8 cellular contexts compared by ENCODE assay signal in genomic region chr16:29862383-29862883, GRCh38. TPM values are rescaled to one million over a fixed set of nuclear protein-coding genes. Genes with fewer than 3 reads are reported as not detected.
DNase-seq lines count a peak whose midpoint lies in the region; ATAC-seq and TF ChIP-seq lines count a peak whose summit lies in the region.

No MANE protein-coding gene starts in this region.

- H3K36me3 ChIP-seq in Peyer's patch (peaks cover 0 to 33% (median 0%) of the 10 kb centered on the region in 3 donors), endodermal cell (ENCODE audit: control insufficient read depth, insufficient read depth, low read length) (peaks cover 16% of the 10 kb centered on the region), muscle layer of colon (ENCODE audit: insufficient read depth, low read length) (peaks cover 31% of the 10 kb centered on the region)

- H3K4me3 ChIP-seq in Peyer's patch = peak overlapping the region; percentile 94 to 99 (median 98)
- H3K4me3 ChIP-seq in endodermal cell (ENCODE audit: low read length) = peak overlapping the region; percentile 88
- peak overlapping the region; percentile 77 to 84 for H3K4me3 ChIP-seq in muscle layer of colon (ENCODE audit: low read depth in 1 of 2, low read length in 2 of 2)

- no peak for TF ChIP-seq POLR2A in Peyer's patch (IDR thresholded peaks at IDR 0.05)

- H3K4me1 ChIP-seq in Peyer's patch (peaks cover 6 to 19% (median 8%) of the 10 kb centered on the region in 4 donors), endodermal cell (ENCODE audit: control insufficient read depth, insufficient read depth, low read length) (no peaks in the 10 kb centered on the region), muscle layer of colon (ENCODE audit: insufficient read depth, low read length) (peaks cover 18% of the 10 kb centered on the region)

- peaks cover 3% of the 10 kb centered on the region for H3K27me3 Mint-ChIP-seq in endodermal cell (ENCODE audit: insufficient read depth)

- H3K4me3 Mint-ChIP-seq in endodermal cell = peak overlapping the region; percentile 80

- TF ChIP-seq CTCF in GM13976 (IDR thresholded peaks at IDR 0.05; ENCODE audit: borderline replicate concordance, control extremely low read depth, extremely low read depth, insufficient read depth, missing control alignments) (no peak), Peyer's patch (IDR thresholded peaks at IDR 0.05) (peak in 2 of 6 experiments; percentile 11 to 28), endodermal cell (conservative IDR thresholded peaks at IDR 0.05) (no peak)

- DNase-seq in ACHN = peak; percentile 52
- DNase-seq in GM13976 (ENCODE audit: low spot score) = peak; percentile 48
- peak; percentile 20 to 67 (median 62) for DNase-seq in Peyer's patch
- DNase-seq in endodermal cell = no peak
- DNase-seq in effector CD4-positive, alpha-beta T cell = no peak

- H3K9me3 ChIP-seq in Peyer's patch (no peaks in the 10 kb centered on the region), endodermal cell (ENCODE audit: control insufficient read depth, low read length) (no peaks in the 10 kb centered on the region), muscle layer of colon (ENCODE audit: low read length) (no peaks in the 10 kb centered on the region)

- peaks cover 31% of the 10 kb centered on the region for H3K36me3 Mint-ChIP-seq in endodermal cell (ENCODE audit: low read depth)

- H3K27ac Mint-ChIP-seq in endodermal cell = peak overlapping the region; percentile 69

- in situ Hi-C loops in ACHN (cut with HindIII; ENCODE audit: low pct_ligation_motif_present, low pct_unique_long_range_greater_than_20kb, low sequenced_read_pairs) = no loop called here
- in situ Hi-C loops in GM13976 (cut with MboI; ENCODE audit: low sequenced_read_pairs, unreplicated experiment) = no loop called here

- whole genome bisulfite sequencing in endodermal cell (ENCODE audit: insufficient coverage in 1 of 2, insufficient read length in 1 of 2), 2 experiments = 1 to 2% methylated on average over 14 to 26 of the region's 27 CpGs

- no peaks in the 10 kb centered on the region for H3K9me3 Mint-ChIP-seq in endodermal cell

- ATAC-seq in HG03469 (IDR thresholded peaks at IDR 0.05; ENCODE audit: unreplicated experiment) (no peak), GM21390 (IDR thresholded peaks at IDR 0.05; ENCODE audit: unreplicated experiment) (no peak)

- H3K27me3 ChIP-seq in Peyer's patch (no peaks in the 10 kb centered on the region), endodermal cell (ENCODE audit: control insufficient read depth, insufficient read depth, low read length, poor library complexity, severe bottlenecking) (no peaks in the 10 kb centered on the region), muscle layer of colon (ENCODE audit: control insufficient read depth in 1 of 2, insufficient read depth in 2 of 2, low read length in 2 of 2) (no peaks in the 10 kb centered on the region)

- H3K9ac ChIP-seq in endodermal cell (ENCODE audit: extremely low read depth, low read length, poor library complexity, severe bottlenecking) (peak overlapping the region; percentile 96), muscle layer of colon (ENCODE audit: low read length) (peak overlapping the region; percentile 54)

- H3K4me1 Mint-ChIP-seq in endodermal cell = peaks cover 2% of the 10 kb centered on the region

- H3K27ac ChIP-seq in Peyer's patch (peak overlapping the region; percentile 82 to 96 (median 89)), endodermal cell (ENCODE audit: low read depth, low read length) (peak overlapping the region; percentile 99), muscle layer of colon (ENCODE audit: low read depth, low read length) (peak overlapping the region; percentile 90)

RNA-seq across cellular contexts. Expression of gene CDIPT, which starts 0.6 kb away (rescaled TPM):
- total RNA-seq in Peyer's patch = 100 to 1,000 TPM in 1 of 4 donors, 10 to 100 TPM in 3; 39.6 to 122 (median 91.2) TPM
- 10 to 100 TPM; 63.4 to 68.4 TPM for total RNA-seq in endodermal cell
- 40.9 TPM for polyA plus RNA-seq in endodermal cell (2013, experiment 1 of 2)
- 36.4 TPM for polyA plus RNA-seq in endodermal cell (2013, experiment 2 of 2)

RNA-seq across cellular contexts. Expression of gene SEZ6L2, which starts 36.9 kb away (rescaled TPM):
- total RNA-seq in Peyer's patch (10 to 100 TPM in 2 of 4 donors, 1 to 10 TPM in 2; 1.7 to 14.2 (median 10.6) TPM), endodermal cell (10 to 100 TPM; 44.0 to 52.1 TPM)
- 27.5 TPM for polyA plus RNA-seq in endodermal cell (2013, experiment 1 of 2)
- 25.5 TPM for polyA plus RNA-seq in endodermal cell (2013, experiment 2 of 2)

RNA-seq across cellular contexts. Expression of gene ASPHD1, which starts 37.9 kb away (rescaled TPM):
- total RNA-seq in Peyer's patch (under 1 TPM in 1 of 4 donors, not detected in 3; 0.53 TPM), endodermal cell (1 to 10 TPM; 6.1 to 8.7 TPM)
- 3.0 TPM for polyA plus RNA-seq in endodermal cell (2013, experiment 1 of 2)
- polyA plus RNA-seq in endodermal cell (2013, experiment 2 of 2) = 3.2 TPM

RNA-seq across cellular contexts. Expression of gene MVP, which starts 42.2 kb away (rescaled TPM):
- total RNA-seq in Peyer's patch (100 to 1,000 TPM; 222 to 709 (median 645) TPM), endodermal cell (1 to 10 TPM; 3.0 to 8.0 TPM)
- 6.1 TPM for polyA plus RNA-seq in endodermal cell (2013, experiment 1 of 2)
- polyA plus RNA-seq in endodermal cell (2013, experiment 2 of 2) = 4.1 TPM

RNA-seq across cellular contexts. Expression of gene PAGR1, which starts 46.5 kb away (rescaled TPM):
- total RNA-seq in Peyer's patch (10 to 100 TPM; 39.5 to 50.3 (median 48.3) TPM), endodermal cell (10 to 100 TPM; 43.0 to 65.7 TPM)
- 92.4 TPM for polyA plus RNA-seq in endodermal cell (2013, experiment 1 of 2)
- polyA plus RNA-seq in endodermal cell (2013, experiment 2 of 2) = 77.4 TPM

Comparison
In these comparisons a context has a peak if more than half of its experiments do, and no peak if none do; other contexts are left out.
1. DNase-seq: peak in ACHN (single experiment), GM13976 (single experiment) and Peyer's patch (3 of 3); none in endodermal cell (single experiment) and effector CD4-positive, alpha-beta T cell (single experiment).
2. Peak in every context shown above with its lines, with median percentiles within 50 percentile points of each other: H3K27ac ChIP-seq and H3K4me3 ChIP-seq.